ENCODE assay signal across 15 cellular contexts in genomic region chr10:123998197-123999141, GRCh38.
A peak's percentile ranks its signal among the peaks of the same experiment; 100 is the strongest.
DNase-seq lines count a peak whose midpoint lies in the region; ATAC-seq and TF ChIP-seq lines count a peak whose summit lies in the region.
"Had no signal": no experiment of that assay in that cellular context is flagged by ENCODE, and none has a peak within 500 bp of the region (broad histone marks: within the 10 kb centered on the region; RNA-seq: fewer than 3 reads in every experiment).

No MANE protein-coding gene starts in this region.

- H3K9ac ChIP-seq in BLaER1 treated with 17β-estradiol and CSF1 and Interleukin-3, amounts not matched to agents 10 nM and 100 nM = peak overlapping the region in 9 of 11 experiments; percentile 13 to 79 (median 59); a peak in 12 of 22 replicates
- H3K9ac ChIP-seq: GM23248 had no signal

- peak overlapping the region; percentile 17 to 93 (median 71); a peak in 19 of 22 replicates for H3K27ac ChIP-seq in BLaER1 treated with 17β-estradiol and CSF1 and Interleukin-3, amounts not matched to agents 10 nM and 100 nM
- H3K27ac ChIP-seq in PC-9 (peak overlapping the region; percentile 99), gastroesophageal sphincter (peak overlapping the region in 3 of 4 donors; percentile 6 to 82 (median 51))
- H3K27ac ChIP-seq: ovary had no signal

- CTCF ChIA-PET in PC-9 (lab: Charles Lee) = no interaction called here

- no peaks in the 10 kb centered on the region for H3K79me2 ChIP-seq in PC-9 (ENCODE audit: low read depth)

- H3K36me3 ChIP-seq in BLaER1 treated with 17β-estradiol and CSF1 and Interleukin-3, amounts not matched to agents 10 nM and 100 nM = peaks cover 0 to 21% (median 10%) of the 10 kb centered on the region in 11 experiments; a peak in 16 of 22 replicates
- H3K36me3 ChIP-seq in PC-9 (ENCODE audit: low read depth) (no peaks in the 10 kb centered on the region), gastroesophageal sphincter (no peaks in the 10 kb centered on the region)
- H3K36me3 ChIP-seq: BE2C, ovary had no signal

- DNase-seq in PC-9 (no peak), sciatic nerve (ENCODE audit: low spot score) (peak; percentile 48), NCI-H226 (no peak), HUDEP-2 (lab: John Stamatoyannopoulos, UW; ENCODE audit: unreplicated experiment in 76 of 76) (no peak)
- DNase-seq: activated CD4-positive, alpha-beta T cell treated with anti-CD3 and anti-CD28 coated beads, Interleukin-2, amount 50 U/mL, for 1 hour; BE2C; DMS79; NCI-H2029; small intestine had no signal

- H3K4me1 ChIP-seq in BLaER1 treated with 17β-estradiol and CSF1 and Interleukin-3, amounts not matched to agents 10 nM and 100 nM = peaks cover 61 to 96% (median 86%) of the 10 kb centered on the region in 10 experiments
- peaks cover 39% of the 10 kb centered on the region for H3K4me1 ChIP-seq in PC-9 (replicated peaks; ENCODE audit: insufficient read depth)
- peaks cover 0 to 51% (median 16%) of the 10 kb centered on the region in 3 donors for H3K4me1 ChIP-seq in gastroesophageal sphincter
- H3K4me1 ChIP-seq: BE2C had no signal

- H3K27me3 ChIP-seq in BLaER1 treated with 17β-estradiol and CSF1 and Interleukin-3, amounts not matched to agents 10 nM and 100 nM = peaks cover 0 to 10% (median 0%) of the 10 kb centered on the region in 11 experiments; a peak in 3 of 22 replicates
- H3K27me3 ChIP-seq in PC-9 (ENCODE audit: insufficient read depth, low read depth) (no peaks in the 10 kb centered on the region), gastroesophageal sphincter (peaks cover 5% of the 10 kb centered on the region)
- H3K27me3 ChIP-seq: ovary had no signal

- intact Hi-C loops in PC-9 (cut with micrococcal nuclease; ENCODE audit: unreplicated experiment) (loop anchor here (5.0 to 10.0 kb wide), 3 partner anchors 109 to 536 kb away; no protein-coding TSS in a partner anchor), sciatic nerve (cut with DNase I) (no loop called here)

- POLR2A ChIA-PET in PC-9 (lab: Charles Lee; ENCODE audit: unreplicated experiment) = no interaction called here

- peaks cover 18 to 38% (median 30%) of the 10 kb centered on the region in 11 experiments; a peak in 19 of 22 replicates for H4K20me1 ChIP-seq in BLaER1 treated with 17β-estradiol and CSF1 and Interleukin-3, amounts not matched to agents 10 nM and 100 nM
- no peaks in the 10 kb centered on the region for H4K20me1 ChIP-seq in PC-9 (ENCODE audit: insufficient read depth)

- peaks cover 26% of the 10 kb centered on the region for H3F3A ChIP-seq in PC-9 (ENCODE audit: insufficient read depth, low read depth)

- H3K4me2 ChIP-seq in BLaER1 treated with 17β-estradiol and CSF1 and Interleukin-3, amounts not matched to agents 10 nM and 100 nM = peak overlapping the region; percentile 29 to 94 (median 81); a peak in 21 of 22 replicates
- H3K4me2 ChIP-seq in PC-9 = peak overlapping the region; percentile 30; the same call in 1 of the 2 replicates

- TF ChIP-seq CTCF in PC-9 (conservative IDR thresholded peaks at IDR 0.05) (no peak), gastroesophageal sphincter (IDR thresholded peaks at IDR 0.05) (no peak)

- 82 to 96% methylated on average over 8 to 9 of the region's 11 CpGs for WGBS in gastroesophageal sphincter (ENCODE audit: low coverage in 1 of 2), 2 donors

- H3K4me3 ChIP-seq in BLaER1 treated with 17β-estradiol and CSF1 and Interleukin-3, amounts not matched to agents 10 nM and 100 nM = peak overlapping the region in 1 of 10 experiments; percentile 44; a peak in 1 of 20 replicates
- H3K4me3 ChIP-seq in PC-9 = no peak overlapping the region
- no peak overlapping the region for H3K4me3 ChIP-seq in gastroesophageal sphincter
- H3K4me3 ChIP-seq: GM23248, ovary had no signal

- TF ChIP-seq POLR2A in gastroesophageal sphincter (IDR thresholded peaks at IDR 0.05) = no peak

- BruUV-seq in PC-9 (replicated peaks; lab: Mats Ljungman, UMichigan) = no TSS peak

- no peaks in the 10 kb centered on the region for H3K9me3 ChIP-seq in BLaER1 treated with 17β-estradiol and CSF1 and Interleukin-3, amounts not matched to agents 10 nM and 100 nM (replicated peaks in 1 of 11)
- H3K9me3 ChIP-seq in PC-9 (ENCODE audit: insufficient read depth, low read depth) (no peaks in the 10 kb centered on the region), gastroesophageal sphincter (no peaks in the 10 kb centered on the region)
- H3K9me3 ChIP-seq: BE2C, ovary had no signal

- H2AFZ ChIP-seq in PC-9 = no peak overlapping the region
- H2AFZ ChIP-seq: GM23248 had no signal

- H3K9me2 ChIP-seq in PC-9 (ENCODE audit: insufficient read depth) = no peaks in the 10 kb centered on the region

- no peak for TF ChIP-seq EP300 in gastroesophageal sphincter (IDR thresholded peaks at IDR 0.05)

- ATAC-seq in gastroesophageal sphincter = no peak
- ATAC-seq in sciatic nerve = no peak
- no peak for ATAC-seq in GM18520 (IDR thresholded peaks at IDR 0.05; ENCODE audit: unreplicated experiment)
- no peak for ATAC-seq in GM21786 (IDR thresholded peaks at IDR 0.05; ENCODE audit: unreplicated experiment)
